ENCODE assay signal across 1 cellular context in genomic region chr11:4443479-4443878, GRCh38.
TF ChIP-seq lines count a peak whose summit lies in the region.

No MANE protein-coding gene starts in this region.

TF ChIP-seq in WTC11, 78 proteins besides CTCF, POLR2A, EP300 and RAD21 (continued from another document):
- TF ChIP-seq ARID4B (CRISPR knock-in tag; IDR thresholded peaks at IDR 0.05; ENCODE audit: borderline replicate concordance) (no peak), NFATC4 (CRISPR knock-in tag; IDR thresholded peaks at IDR 0.05) (no peak)
